12 cellular contexts compared by ENCODE assay signal in the genomic region with DNA sequence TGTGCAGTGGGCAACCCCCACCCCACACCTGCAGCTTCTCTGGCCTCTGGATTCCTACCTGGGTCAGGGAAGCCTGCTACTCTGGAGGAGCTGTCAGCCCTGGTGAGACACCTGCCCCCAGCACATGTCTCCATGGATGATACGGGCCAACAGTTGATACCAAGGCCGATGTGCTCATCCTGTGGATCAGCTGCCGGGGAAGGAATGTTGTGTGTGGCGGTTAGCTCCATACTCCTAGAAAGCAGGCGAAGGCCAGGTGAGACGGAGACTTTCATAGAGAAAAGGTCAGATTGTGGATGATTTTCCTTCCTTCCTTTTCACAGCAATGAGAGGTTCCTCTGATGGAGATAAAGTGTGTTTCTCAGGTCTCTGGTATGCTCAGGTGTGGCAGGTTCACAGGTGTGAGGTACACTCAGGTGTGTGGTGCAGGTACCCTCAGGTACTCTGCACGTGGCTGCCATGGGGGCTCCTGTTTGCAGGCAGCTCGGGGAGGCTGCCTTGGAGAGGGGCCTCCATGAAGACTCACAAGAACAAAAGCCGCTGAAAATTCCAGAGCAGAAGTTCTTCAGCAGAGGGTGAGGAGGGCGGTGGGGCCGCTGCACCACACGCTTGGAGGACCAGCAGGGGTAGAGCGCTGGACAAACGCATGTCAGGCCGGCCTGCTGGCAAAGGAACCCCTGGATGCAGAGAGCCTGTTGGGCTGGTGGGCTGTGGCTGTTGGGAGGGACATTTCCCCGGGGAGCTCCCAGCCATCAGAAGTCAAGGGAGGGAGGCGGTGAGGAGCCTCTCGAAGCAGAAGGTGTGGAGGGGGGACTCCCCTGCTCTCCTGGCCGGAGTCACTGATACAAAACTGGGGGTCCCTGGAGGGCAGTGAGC. TPM values are rescaled to one million over a fixed set of nuclear protein-coding genes. Genes with fewer than 3 reads are reported as not detected.
DNase-seq lines count a peak whose midpoint lies in the region; ATAC-seq and TF ChIP-seq lines count a peak whose summit lies in the region.
"Had no signal": no experiment of that assay in that cellular context is flagged by ENCODE, and none has a peak within 500 bp of the region (broad histone marks: within the 10 kb centered on the region; RNA-seq: fewer than 3 reads in every experiment).

No MANE protein-coding gene starts in this region.

- peaks cover 14% of the 10 kb centered on the region; the same call in 1 of the 2 replicates for H3K36me3 ChIP-seq in BE2C

- no peaks in the 10 kb centered on the region for H3K9me3 ChIP-seq in BE2C

- H3K4me1 ChIP-seq in BE2C = peaks cover 12% of the 10 kb centered on the region

- H3K4me3 ChIP-seq in BE2C (ENCODE audit: low read depth, low read length) = no peak overlapping the region

- peak; percentile 24 for ATAC-seq in GM21360 (IDR thresholded peaks at IDR 0.05; ENCODE audit: unreplicated experiment)
- peak; percentile 5 for ATAC-seq in HG03066 (IDR thresholded peaks at IDR 0.05; ENCODE audit: low read depth, unreplicated experiment)
- peak; percentile 1 for ATAC-seq in activated naive CD8-positive, alpha-beta T cell treated with anti-CD3 and anti-CD28 coated beads, Interleukin-2, amount 50 U/mL, for 24 hours
- ATAC-seq in HG03565 (IDR thresholded peaks at IDR 0.05; ENCODE audit: unreplicated experiment) = no peak

- DNase-seq in GM10266 (ENCODE audit: extremely low spot score) (peak; percentile 76), NCI-H1930 (lab: John Stamatoyannopoulos, UW) (no peak), BE2C (no peak), cerebellum (ENCODE audit: low spot score) (no peak)
- DNase-seq in activated naive CD8-positive, alpha-beta T cell treated with anti-CD3 and anti-CD28 coated beads, Interleukin-2, amount 50 U/mL, for 24 hours = no peak
- DNase-seq: activated CD4-positive, alpha-beta T cell treated with anti-CD3 and anti-CD28 coated beads, Interleukin-2, amount 50 U/mL, for 1 hour; NCI-H1694 had no signal

- H3K4me1 Mint-ChIP-seq in activated naive CD8-positive, alpha-beta T cell treated with anti-CD3 and anti-CD28 coated beads, Interleukin-2, amount 50 U/mL, for 24 hours = peaks cover 20% of the 10 kb centered on the region

- H3K9me3 Mint-ChIP-seq in activated naive CD8-positive, alpha-beta T cell treated with anti-CD3 and anti-CD28 coated beads, Interleukin-2, amount 50 U/mL, for 24 hours = no peaks in the 10 kb centered on the region
- H3K9me3 Mint-ChIP-seq: natural killer cell treated with Interleukin-12 subunit alpha and Interleukin-12 subunit beta and Interleukin-15 and Interleukin-18, amount 100 ng/mL, for 72 hours had no signal

- H3K27me3 ChIP-seq in BE2C = peaks cover 26% of the 10 kb centered on the region

- TF ChIP-seq CTCF in GM10266 (IDR thresholded peaks at IDR 0.05; ENCODE audit: control insufficient read depth, insufficient read depth, low read depth, missing control alignments) (no peak), BE2C (IDR thresholded peaks at IDR 0.05; ENCODE audit: low read depth, low read length) (no peak)

- no peak overlapping the region for H3K4me3 Mint-ChIP-seq in activated naive CD8-positive, alpha-beta T cell treated with anti-CD3 and anti-CD28 coated beads, Interleukin-2, amount 50 U/mL, for 24 hours
- H3K4me3 Mint-ChIP-seq: CD14-positive monocyte; natural killer cell treated with Interleukin-12 subunit alpha and Interleukin-12 subunit beta and Interleukin-15 and Interleukin-18, amount 100 ng/mL, for 72 hours had no signal

- peaks cover 3% of the 10 kb centered on the region for H3K36me3 Mint-ChIP-seq in activated naive CD8-positive, alpha-beta T cell treated with anti-CD3 and anti-CD28 coated beads, Interleukin-2, amount 50 U/mL, for 24 hours (ENCODE audit: low read depth)
- H3K36me3 Mint-ChIP-seq: natural killer cell treated with Interleukin-12 subunit alpha and Interleukin-12 subunit beta and Interleukin-15 and Interleukin-18, amount 100 ng/mL, for 72 hours had no signal

- H3K27me3 Mint-ChIP-seq in activated naive CD8-positive, alpha-beta T cell treated with anti-CD3 and anti-CD28 coated beads, Interleukin-2, amount 50 U/mL, for 24 hours = peaks cover 15% of the 10 kb centered on the region

- no peak overlapping the region for H3K27ac Mint-ChIP-seq in activated naive CD8-positive, alpha-beta T cell treated with anti-CD3 and anti-CD28 coated beads, Interleukin-2, amount 50 U/mL, for 24 hours
- H3K27ac Mint-ChIP-seq: natural killer cell treated with Interleukin-12 subunit alpha and Interleukin-12 subunit beta and Interleukin-15 and Interleukin-18, amount 100 ng/mL, for 72 hours had no signal

RNA-seq across cellular contexts. Expression of a gene that starts 5.1 kb away (rescaled TPM):
- polyA plus RNA-seq in BE2C (2012; ENCODE audit: insufficient read depth, insufficient read length, low read depth) = 0.93 TPM
- 1.5 TPM for total RNA-seq in cerebellum

RNA-seq across cellular contexts. Expression of a gene that starts 45.0 kb away (rescaled TPM):
- polyA plus RNA-seq in BE2C (2012; ENCODE audit: insufficient read depth, insufficient read length, low read depth) = 303 TPM
- total RNA-seq in cerebellum = 61.3 TPM
